ENCODE assay signal across 1 cellular context in genomic region chr21:29870814-29871213, GRCh38.
TF ChIP-seq lines count a peak whose summit lies in the region.

No MANE protein-coding gene starts in this region.

TF ChIP-seq in K562, 482 proteins besides CTCF, POLR2A, EP300 and RAD21 (continued from another document):
- TF ChIP-seq, protein P1, sequence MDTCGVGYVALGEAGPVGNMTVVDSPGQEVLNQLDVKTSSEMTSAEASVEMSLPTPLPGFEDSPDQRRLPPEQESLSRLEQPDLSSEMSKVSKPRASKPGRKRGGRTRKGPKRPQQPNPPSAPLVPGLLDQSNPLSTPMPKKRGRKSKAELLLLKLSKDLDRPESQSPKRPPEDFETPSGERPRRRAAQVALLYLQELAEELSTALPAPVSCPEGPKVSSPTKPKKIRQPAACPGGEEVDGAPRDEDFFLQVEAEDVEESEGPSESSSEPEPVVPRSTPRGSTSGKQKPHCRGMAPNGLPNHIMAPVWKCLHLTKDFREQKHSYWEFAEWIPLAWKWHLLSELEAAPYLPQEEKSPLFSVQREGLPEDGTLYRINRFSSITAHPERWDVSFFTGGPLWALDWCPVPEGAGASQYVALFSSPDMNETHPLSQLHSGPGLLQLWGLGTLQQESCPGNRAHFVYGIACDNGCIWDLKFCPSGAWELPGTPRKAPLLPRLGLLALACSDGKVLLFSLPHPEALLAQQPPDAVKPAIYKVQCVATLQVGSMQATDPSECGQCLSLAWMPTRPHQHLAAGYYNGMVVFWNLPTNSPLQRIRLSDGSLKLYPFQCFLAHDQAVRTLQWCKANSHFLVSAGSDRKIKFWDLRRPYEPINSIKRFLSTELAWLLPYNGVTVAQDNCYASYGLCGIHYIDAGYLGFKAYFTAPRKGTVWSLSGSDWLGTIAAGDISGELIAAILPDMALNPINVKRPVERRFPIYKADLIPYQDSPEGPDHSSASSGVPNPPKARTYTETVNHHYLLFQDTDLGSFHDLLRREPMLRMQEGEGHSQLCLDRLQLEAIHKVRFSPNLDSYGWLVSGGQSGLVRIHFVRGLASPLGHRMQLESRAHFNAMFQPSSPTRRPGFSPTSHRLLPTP (IDR thresholded peaks at IDR 0.05; ENCODE audit: borderline replicate concordance, extremely low read depth, insufficient read length): no peak
- TF ChIP-seq SMARCA4 (IDR thresholded peaks at IDR 0.05): no peak
